8 cellular contexts compared by ENCODE assay signal in genomic region chr7:4684826-4685225, GRCh38. TPM values are rescaled to one million over a fixed set of nuclear protein-coding genes. Genes with fewer than 3 reads are reported as not detected.
DNase-seq lines count a peak whose midpoint lies in the region; ATAC-seq, FAIRE-seq and TF ChIP-seq lines count a peak whose summit lies in the region.

No MANE protein-coding gene starts in this region.

- H3K9me1 ChIP-seq in endothelial cell of umbilical vein (replicated peaks; ENCODE audit: control insufficient read depth, extremely low read depth, insufficient read depth, low read length), result no peaks in the 10 kb centered on the region

- H3K4me3 Mint-ChIP-seq in CD8-positive, alpha-beta memory T cell, result peak overlapping the region; percentile 87 to 100 (median 97)
- H3K4me3 Mint-ChIP-seq in progenitor cell of endocrine pancreas (ENCODE audit: low read depth), result peak overlapping the region; percentile 82

- peak in 1 of 5 donors; percentile 22 for DNase-seq in CD8-positive, alpha-beta memory T cell
- DNase-seq in Peyer's patch (no peak), endothelial cell of umbilical vein (ENCODE audit: low read depth, low spot score) (no peak), progenitor cell of endocrine pancreas (ENCODE audit: low spot score, unreplicated experiment) (no peak), MV-4-11 (lab: John Stamatoyannopoulos, UW) (no peak), T-helper 9 cell (no peak), NCI-H146 treated with DMSO at 0.1 percent for 48 hours (lab: John Stamatoyannopoulos, UW; ENCODE audit: unreplicated experiment) (no peak)

- peak overlapping the region; percentile 91 to 100 (median 96) for H3K27ac Mint-ChIP-seq in CD8-positive, alpha-beta memory T cell
- H3K27ac Mint-ChIP-seq in progenitor cell of endocrine pancreas, result peak overlapping the region; percentile 69

- H3K36me3 Mint-ChIP-seq in CD8-positive, alpha-beta memory T cell, result peaks cover 0 to 34% (median 8%) of the 10 kb centered on the region in 3 donors
- peaks cover 2% of the 10 kb centered on the region for H3K36me3 Mint-ChIP-seq in progenitor cell of endocrine pancreas (ENCODE audit: insufficient read depth)

- no peaks in the 10 kb centered on the region for H3K9me3 Mint-ChIP-seq in CD8-positive, alpha-beta memory T cell
- no peaks in the 10 kb centered on the region for H3K9me3 Mint-ChIP-seq in progenitor cell of endocrine pancreas (ENCODE audit: low read depth)

- no peak overlapping the region for H3K27ac ChIP-seq in CD8-positive, alpha-beta memory T cell (ENCODE audit: low read depth, low read length)
- H3K27ac ChIP-seq in Peyer's patch, result peak overlapping the region; percentile 81 to 92 (median 88)
- peak overlapping the region; percentile 87 for H3K27ac ChIP-seq in endothelial cell of umbilical vein (ENCODE audit: insufficient read depth, low read depth, low read length)

- peak overlapping the region; percentile 69 for H3K9ac ChIP-seq in endothelial cell of umbilical vein (replicated peaks; ENCODE audit: extremely low read depth, insufficient read depth, low read length)

- H3K9me3 ChIP-seq in CD8-positive, alpha-beta memory T cell (ENCODE audit: low read length), result no peaks in the 10 kb centered on the region
- H3K9me3 ChIP-seq in Peyer's patch, result no peaks in the 10 kb centered on the region
- no peaks in the 10 kb centered on the region for H3K9me3 ChIP-seq in endothelial cell of umbilical vein (replicated peaks; ENCODE audit: control insufficient read depth, insufficient read depth, low read length)

- H3K36me3 ChIP-seq in CD8-positive, alpha-beta memory T cell (ENCODE audit: insufficient read depth, low read length), result no peaks in the 10 kb centered on the region
- no peaks in the 10 kb centered on the region for H3K36me3 ChIP-seq in Peyer's patch
- peaks cover 0 to 4% of the 10 kb centered on the region in 2 experiments for H3K36me3 ChIP-seq in endothelial cell of umbilical vein (ENCODE audit: control insufficient read depth in 2 of 2, extremely low read depth in 1 of 2, insufficient read depth in 2 of 2, low read length in 2 of 2)

- peaks cover 0 to 3% of the 10 kb centered on the region in 2 donors for H3K27me3 Mint-ChIP-seq in CD8-positive, alpha-beta memory T cell
- H3K27me3 Mint-ChIP-seq in progenitor cell of endocrine pancreas, result peaks cover 2% of the 10 kb centered on the region

- CTCF ChIA-PET in CD8-positive, alpha-beta memory T cell (lab: Charles Lee), result interaction anchor here (1.0 to 1.8 kb wide), 6 partner anchors 13 to 90 kb away, joined by 3 to 6 read pairs (median 3); partner anchors contain the start of gene AP5Z1
- CTCF ChIA-PET in endothelial cell of umbilical vein (lab: Charles Lee), result interaction anchor here (0.6 to 1.3 kb wide), 3 partner anchors 10 to 43 kb away, joined by 3 to 6 read pairs (median 4); no protein-coding TSS in a partner anchor

- peaks cover 38% of the 10 kb centered on the region for H3K4me1 ChIP-seq in CD8-positive, alpha-beta memory T cell (ENCODE audit: insufficient read depth, low read length)
- H3K4me1 ChIP-seq in Peyer's patch, result peaks cover 0 to 38% (median 10%) of the 10 kb centered on the region in 4 donors
- H3K4me1 ChIP-seq in endothelial cell of umbilical vein (ENCODE audit: control insufficient read depth, extremely low read depth, insufficient read depth, low read length), result peaks cover 19% of the 10 kb centered on the region

- H3K27me3 ChIP-seq in CD8-positive, alpha-beta memory T cell (ENCODE audit: insufficient read depth, low read length, poor library complexity, severe bottlenecking), result no peaks in the 10 kb centered on the region
- no peaks in the 10 kb centered on the region for H3K27me3 ChIP-seq in Peyer's patch
- no peaks in the 10 kb centered on the region for H3K27me3 ChIP-seq in endothelial cell of umbilical vein (ENCODE audit: control insufficient read depth in 2 of 2, insufficient read depth in 2 of 2, low read length in 2 of 2)

- no peaks in the 10 kb centered on the region for H4K20me1 ChIP-seq in endothelial cell of umbilical vein (replicated peaks; ENCODE audit: control insufficient read depth, extremely low read depth, insufficient read depth, low read length)

- ATAC-seq in HG02798 (IDR thresholded peaks at IDR 0.05; ENCODE audit: poor library complexity, unreplicated experiment), result no peak

- no TSS peak for BruUV-seq in endothelial cell of umbilical vein (replicated peaks; lab: Mats Ljungman, UMichigan)

- H3K4me1 Mint-ChIP-seq in CD8-positive, alpha-beta memory T cell, result peaks cover 46 to 61% (median 61%) of the 10 kb centered on the region in 3 donors
- H3K4me1 Mint-ChIP-seq in progenitor cell of endocrine pancreas (ENCODE audit: low read depth), result peaks cover 19% of the 10 kb centered on the region

- H3K4me2 ChIP-seq in endothelial cell of umbilical vein (ENCODE audit: insufficient read depth, low read length), result peak overlapping the region; percentile 86

- POLR2A ChIA-PET in CD8-positive, alpha-beta memory T cell (lab: Charles Lee), result interaction anchor here (0.8 to 4.5 kb wide), 2 partner anchors 43 to 90 kb away, joined by 3 to 58 read pairs; partner anchors contain the start of gene AP5Z1
- POLR2A ChIA-PET in endothelial cell of umbilical vein (lab: Charles Lee), result interaction anchor here (0.9 to 1.0 kb wide), 2 partner anchors 16 to 23 kb away, joined by 3 to 6 read pairs; no protein-coding TSS in a partner anchor

- TF ChIP-seq POLR2A in Peyer's patch (IDR thresholded peaks at IDR 0.05), result no peak
- no peak for TF ChIP-seq POLR2A in endothelial cell of umbilical vein (IDR thresholded peaks at IDR 0.05; ENCODE audit: low read depth, low read length)

- no peak overlapping the region for H2AFZ ChIP-seq in endothelial cell of umbilical vein (ENCODE audit: low read depth, low read length)

- FAIRE-seq in endothelial cell of umbilical vein (lab: Jason Lieb, UNC), result no peak

- dilution Hi-C loops in endothelial cell of umbilical vein (cut with MboI; ENCODE audit: extremely low pct_ligation_motif_present, low sequenced_read_pairs), result no loop called here

- H3K79me2 ChIP-seq in endothelial cell of umbilical vein (ENCODE audit: control insufficient read depth, insufficient read depth, low read length), result peaks cover 72% of the 10 kb centered on the region

- no peak for TF ChIP-seq CTCF in Peyer's patch (IDR thresholded peaks at IDR 0.05)
- no peak for TF ChIP-seq CTCF in endothelial cell of umbilical vein (IDR thresholded peaks at IDR 0.05; ENCODE audit: extremely low read depth in 1 of 2, insufficient read depth in 1 of 2, low read depth in 1 of 2, low read length in 2 of 2)
- no peak for TF ChIP-seq CTCF in progenitor cell of endocrine pancreas (IDR thresholded peaks at IDR 0.05; ENCODE audit: unreplicated experiment)

- H3K4me3 ChIP-seq in CD8-positive, alpha-beta memory T cell (ENCODE audit: low read length), result peak overlapping the region; percentile 57
- H3K4me3 ChIP-seq in Peyer's patch, result peak overlapping the region in 2 of 4 donors; percentile 83 to 96
- H3K4me3 ChIP-seq in endothelial cell of umbilical vein (replicated peaks in 1 of 3; ENCODE audit: insufficient read depth in 1 of 3, low read depth in 1 of 3, low read length in 3 of 3), result peak overlapping the region in 1 of 3 experiments; percentile 76

- intact Hi-C loops in endothelial cell of umbilical vein (cut with micrococcal nuclease), result loop anchor here (1.0 kb wide), 5 partner anchors 21 to 72 kb away; no protein-coding TSS in a partner anchor

TF ChIP-seq in endothelial cell of umbilical vein, 7 proteins besides CTCF, POLR2A, EP300 and RAD21:
- TF ChIP-seq POLR2AphosphoS5 (IDR thresholded peaks at IDR 0.05; ENCODE audit: insufficient read depth, low read depth, low read length) (no peak), MYC (IDR thresholded peaks at IDR 0.05; ENCODE audit: low read depth, low read length) (no peak), EZH2 (IDR thresholded peaks at IDR 0.05; ENCODE audit: borderline replicate concordance, low read depth, low read length, severe bottlenecking) (no peak), MAX (IDR thresholded peaks at IDR 0.05; ENCODE audit: insufficient read depth, insufficient read length) (no peak), GATA2 (IDR thresholded peaks at IDR 0.05; ENCODE audit: insufficient read depth, insufficient read length, low read depth, low read length) (no peak), FOS (IDR thresholded peaks at IDR 0.05; ENCODE audit: borderline replicate concordance, insufficient read depth, low read length) (no peak), JUN (IDR thresholded peaks at IDR 0.05; ENCODE audit: borderline replicate concordance, insufficient read depth, insufficient read length, low read depth) (no peak)

RNA-seq across cellular contexts. Expression of gene FOXK1, which starts 2.7 kb away (rescaled TPM):
- 10 to 100 TPM; 35.6 to 38.4 TPM for total RNA-seq in CD8-positive, alpha-beta memory T cell
- 4.5 TPM for polyA plus RNA-seq in CD8-positive, alpha-beta memory T cell
- total RNA-seq in Peyer's patch (10 to 100 TPM; 14.9 to 47.0 (median 36.1) TPM), endothelial cell of umbilical vein (47.0 and 52.1 TPM in 2 replicates), progenitor cell of endocrine pancreas (47.6 and 47.8 TPM in 2 replicates)
- 8.0 and 9.2 TPM in 2 replicates for polyA plus RNA-seq in endothelial cell of umbilical vein
- 7.1 and 8.0 TPM in 2 replicates for polyA plus RNA-seq in endothelial cell of umbilical vein (2011; cell fraction: cytosol; rRNA removed)
- polyA plus RNA-seq in endothelial cell of umbilical vein (2011; cell fraction: nucleus; rRNA removed), result 26.1 and 27.8 TPM in 2 replicates
- 7.3 and 7.5 TPM in 2 replicates for polyA plus RNA-seq in endothelial cell of umbilical vein (2012)
- polyA minus RNA-seq in endothelial cell of umbilical vein, result 21.5 and 25.5 TPM in 2 replicates
- polyA minus RNA-seq in endothelial cell of umbilical vein (2011; cell fraction: cytosol; rRNA and poly(A)+ RNA removed), result 25.8 TPM
- 22.0 and 36.5 TPM in 2 replicates for polyA minus RNA-seq in endothelial cell of umbilical vein (2011; cell fraction: nucleus; rRNA and poly(A)+ RNA removed)
